14 cellular contexts compared by ENCODE assay signal in genomic region chr3:6528951-6529350, GRCh38.
"Had no signal": no experiment of that assay in that cellular context is flagged by ENCODE, and none has a peak within 500 bp of the region (broad histone marks: within the 10 kb centered on the region; RNA-seq: fewer than 3 reads in every experiment).

No MANE protein-coding gene starts in this region.

- H3K36me3 ChIP-seq: ascending aorta, cardiac muscle cell, heart left ventricle, suprapubic skin, upper lobe of left lung had no signal

- H3K4me3 Mint-ChIP-seq: activated CD8-positive, alpha-beta T cell treated with anti-CD3 and anti-CD28 coated beads, Interleukin-2, amount 10 ng/mL, durations not matched to agents 7 days and 5 days; nephron progenitor cell had no signal

- H3K27ac Mint-ChIP-seq: activated CD8-positive, alpha-beta T cell treated with anti-CD3 and anti-CD28 coated beads, Interleukin-2, amount 10 ng/mL, durations not matched to agents 7 days and 5 days; nephron progenitor cell had no signal

- H3K4me1 ChIP-seq: ascending aorta, suprapubic skin, upper lobe of left lung had no signal

- H3K27me3 ChIP-seq: ascending aorta, cardiac muscle cell, heart left ventricle, suprapubic skin, upper lobe of left lung had no signal

- H3K9me3 ChIP-seq: ascending aorta, heart left ventricle, suprapubic skin, upper lobe of left lung had no signal

- ATAC-seq: activated CD8-positive, alpha-beta T cell treated with anti-CD3 and anti-CD28 coated beads, Interleukin-2, amount 10 ng/mL, durations not matched to agents 7 days and 5 days; heart left ventricle had no signal

- DNase-seq: activated CD4-positive, alpha-beta T cell treated with anti-CD3 and anti-CD28 coated beads for 4 hours; activated CD8-positive, alpha-beta memory T cell treated with anti-CD3 and anti-CD28 coated beads, Interleukin-2, amount 50 U/mL, for 48 hours; activated CD8-positive, alpha-beta T cell treated with anti-CD3 and anti-CD28 coated beads, Interleukin-2, amount 10 ng/mL, durations not matched to agents 7 days and 5 days; activated naive CD4-positive, alpha-beta T cell; heart left ventricle; islet precursor cell; nephron progenitor cell; stimulated activated CD4-positive, alpha-beta T cell treated with anti-CD3 and anti-CD28 coated beads, Interleukin-2, amount 100 ng/mL, for 48 hours; stimulated activated naive CD4-positive, alpha-beta T cell treated with Interleukin-2 at 50 U/mL for 16 hours; T-helper 9 cell; upper lobe of left lung had no signal

- H3K9me3 Mint-ChIP-seq: nephron progenitor cell had no signal

- H3K27ac ChIP-seq: ascending aorta, cardiac muscle cell, heart left ventricle, suprapubic skin, upper lobe of left lung had no signal

- H3K4me3 ChIP-seq: ascending aorta, cardiac muscle cell, heart left ventricle, suprapubic skin, upper lobe of left lung had no signal
